In the genomic region with DNA sequence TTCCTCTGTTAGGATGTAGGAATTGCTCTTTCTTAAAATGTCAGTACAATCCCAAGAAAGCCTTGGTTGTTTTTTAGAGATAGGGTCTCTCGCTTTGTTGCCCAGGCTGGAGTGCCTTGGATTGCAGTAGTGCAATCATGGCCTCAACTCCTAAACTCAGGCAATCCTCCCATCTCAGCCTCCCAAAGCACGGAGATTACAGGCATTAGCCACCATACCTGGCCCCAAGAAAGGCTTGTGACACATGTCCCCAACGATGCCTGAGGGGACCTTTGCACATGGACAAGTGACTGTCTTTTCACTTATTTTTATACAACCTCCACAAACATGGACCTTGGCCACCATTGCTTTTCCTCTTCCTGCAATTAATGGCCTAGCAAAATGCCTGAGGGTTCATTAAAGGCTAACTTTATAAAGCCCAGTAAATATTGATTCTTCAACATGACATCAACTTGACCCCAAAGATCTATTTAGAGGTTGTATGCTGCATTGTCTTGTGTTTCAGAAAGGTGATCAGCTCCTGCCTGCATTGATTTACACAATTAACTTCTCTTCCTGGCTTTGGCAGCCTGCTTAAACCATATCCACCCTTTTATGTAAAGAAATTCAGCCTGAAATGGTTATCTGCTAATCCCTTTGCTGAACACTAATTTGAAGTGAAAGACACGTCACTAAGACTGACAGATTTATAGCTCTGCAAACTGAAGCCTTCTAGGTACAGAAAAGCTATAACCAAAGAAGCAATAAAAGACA, we compare ENCODE assay signal across 16 cellular contexts. TPM values are rescaled to one million over a fixed set of nuclear protein-coding genes. Genes with fewer than 3 reads are reported as not detected.
DNase-seq lines count a peak whose midpoint lies in the region; ATAC-seq and TF ChIP-seq lines count a peak whose summit lies in the region.
"Had no signal": no experiment of that assay in that cellular context is flagged by ENCODE, and none has a peak within 500 bp of the region (broad histone marks: within the 10 kb centered on the region; RNA-seq: fewer than 3 reads in every experiment).

No MANE protein-coding gene starts in this region.

- no peak overlapping the region for H2AFZ ChIP-seq in smooth muscle cell (ENCODE audit: low read depth)
- H2AFZ ChIP-seq: GM23338 had no signal

- H3K9me3 ChIP-seq in Peyer's patch, result no peaks in the 10 kb centered on the region
- H3K9me3 ChIP-seq in right cardiac atrium (ENCODE audit: control insufficient read depth, low read length), result no peaks in the 10 kb centered on the region
- no peaks in the 10 kb centered on the region for H3K9me3 ChIP-seq in smooth muscle cell (replicated peaks; ENCODE audit: low read depth)

- no peaks in the 10 kb centered on the region for H4K20me1 ChIP-seq in smooth muscle cell (ENCODE audit: low read depth)

- H3K4me2 ChIP-seq in smooth muscle cell, result peak overlapping the region; percentile 23
- H3K4me2 ChIP-seq: GM23338 had no signal

- H3K4me3 ChIP-seq in Peyer's patch, result no peak overlapping the region
- H3K4me3 ChIP-seq in right cardiac atrium (ENCODE audit: low read length), result no peak overlapping the region
- no peak overlapping the region for H3K4me3 ChIP-seq in smooth muscle cell
- H3K4me3 ChIP-seq in lower leg skin (ENCODE audit: low read depth, poor library complexity, severe bottlenecking), result no peak overlapping the region
- H3K4me3 ChIP-seq: GM23338 had no signal

- H3K27me3 ChIP-seq in Peyer's patch (no peaks in the 10 kb centered on the region), right cardiac atrium (ENCODE audit: control insufficient read depth, insufficient read depth) (no peaks in the 10 kb centered on the region), smooth muscle cell (ENCODE audit: low read depth) (no peaks in the 10 kb centered on the region)

- peaks cover 19% of the 10 kb centered on the region for H3F3A ChIP-seq in smooth muscle cell (ENCODE audit: low read depth)

- peak; percentile 5 for DNase-seq in NCI-H748 (lab: John Stamatoyannopoulos, UW; ENCODE audit: unreplicated experiment)
- DNase-seq in NCI-H748 treated with DMSO at 0.1 percent for 48 hours (lab: John Stamatoyannopoulos, UW), result no peak
- DNase-seq in Peyer's patch, result peak in 1 of 3 donors; percentile 80
- DNase-seq in right cardiac atrium, result no peak
- DNase-seq in smooth muscle cell (lab: John Stamatoyannopoulos, UW; ENCODE audit: unreplicated experiment), result no peak
- DNase-seq in lower leg skin (ENCODE audit: low spot score in 2 of 2), result no peak
- no peak for DNase-seq in activated effector memory CD4-positive, alpha-beta T cell treated with Interleukin-2 at 50 U/mL for 16 hours
- DNase-seq in GF-D8 (lab: John Stamatoyannopoulos, UW), result no peak
- DNase-seq: activated CD8-positive, alpha-beta memory T cell treated with anti-CD3 and anti-CD28 coated beads, Interleukin-2, amount 10 ng/mL, durations not matched to agents 7 days and 5 days; activated naive CD4-positive, alpha-beta T cell treated with Interleukin-2 at 50 U/mL for 16 hours; kidney; MV-4-11; NCI-H2107; SIG-M5; T-helper 2 cell had no signal

- H3K9ac ChIP-seq in smooth muscle cell (ENCODE audit: low read depth), result no peak overlapping the region

- ATAC-seq in right cardiac atrium, result peak; percentile 6 to 7
- ATAC-seq: activated CD8-positive, alpha-beta memory T cell treated with anti-CD3 and anti-CD28 coated beads, Interleukin-2, amount 10 ng/mL, durations not matched to agents 7 days and 5 days; GM23338 had no signal

- no peak for TF ChIP-seq POLR2A in Peyer's patch (IDR thresholded peaks at IDR 0.05)
- no peak for TF ChIP-seq POLR2A in lower leg skin (IDR thresholded peaks at IDR 0.05)

- H3K79me2 ChIP-seq in smooth muscle cell (ENCODE audit: low read depth), result no peaks in the 10 kb centered on the region

- TF ChIP-seq CTCF in Peyer's patch (IDR thresholded peaks at IDR 0.05), result no peak
- TF ChIP-seq CTCF in smooth muscle cell (IDR thresholded peaks at IDR 0.05; ENCODE audit: borderline replicate concordance, insufficient read depth, poor library complexity, severe bottlenecking), result no peak
- TF ChIP-seq CTCF in lower leg skin (IDR thresholded peaks at IDR 0.05), result no peak

- H3K36me3 ChIP-seq in Peyer's patch (peaks cover 0 to 11% (median 0%) of the 10 kb centered on the region in 3 donors), smooth muscle cell (ENCODE audit: low read depth) (no peaks in the 10 kb centered on the region)

- H3K27ac ChIP-seq in Peyer's patch (peak overlapping the region in 3 of 4 donors; percentile 30 to 87 (median 81)), right cardiac atrium (ENCODE audit: low read length) (peak overlapping the region; percentile 40), smooth muscle cell (ENCODE audit: low read depth) (peak overlapping the region; percentile 69)

- H3K4me1 ChIP-seq in Peyer's patch, result peaks cover 0 to 25% (median 0%) of the 10 kb centered on the region in 4 donors
- peaks cover 2% of the 10 kb centered on the region for H3K4me1 ChIP-seq in right cardiac atrium (ENCODE audit: control insufficient read depth, insufficient read depth, low read length)
- H3K4me1 ChIP-seq in smooth muscle cell (ENCODE audit: low read depth), result peaks cover 5% of the 10 kb centered on the region

- WGBS in right cardiac atrium, result 87% methylated on average over 4 of the region's 4 CpGs
- WGBS in smooth muscle cell (ENCODE audit: low lambda C conversion rate), result 89% methylated on average over 4 of the region's 4 CpGs
- 85 to 90% methylated on average over 4 of the region's 4 CpGs for WGBS in lower leg skin, 2 donors

- intact Hi-C loops in right cardiac atrium (cut with DNase I) (no loop called here), lower leg skin (cut with DNase I; ENCODE audit: low total_unique reads) (no loop called here)

RNA-seq across cellular contexts. Expression of a gene that starts 10.1 kb away (rescaled TPM):
- total RNA-seq in Peyer's patch, result 10 to 100 TPM in 3 of 4 donors, 1 to 10 TPM in 1; 8.3 to 54.5 (median 11.4) TPM
- total RNA-seq in right cardiac atrium, result 10 to 100 TPM in 1 of 4 donors, 1 to 10 TPM in 3; 4.9 to 10.9 (median 6.9) TPM
- 12.8 TPM for polyA plus RNA-seq in right cardiac atrium
- total RNA-seq in smooth muscle cell, result 0.09 and 1.1 TPM in 2 replicates
- polyA plus RNA-seq in smooth muscle cell, result 0.47 TPM in 1 of 2 replicates, not detected in the other
- total RNA-seq in lower leg skin, result 1 to 10 TPM in 3 of 4 donors, under 1 TPM in 1; 0.65 to 3.9 (median 3.5) TPM
